Comparison of ENCODE assay signal across 9 cellular contexts in genomic region chr3:10173926-10174435, GRCh38. TPM values are rescaled to one million over a fixed set of nuclear protein-coding genes. Genes with fewer than 3 reads are reported as not detected.
A peak's percentile ranks its signal among the peaks of the same experiment; 100 is the strongest.
DNase-seq lines count a peak whose midpoint lies in the region; ATAC-seq and TF ChIP-seq lines count a peak whose summit lies in the region.
"Had no signal": no experiment of that assay in that cellular context is flagged by ENCODE, and none has a peak within 500 bp of the region (broad histone marks: within the 10 kb centered on the region; RNA-seq: fewer than 3 reads in every experiment).

No MANE protein-coding gene starts in this region.

- H3K14ac ChIP-seq in mesenchymal stem cell (ENCODE audit: low read length in 2 of 2) = no peak overlapping the region

- no peak overlapping the region for H4K91ac ChIP-seq in mesenchymal stem cell (ENCODE audit: low read length)

- DNase-seq in BJ (ENCODE audit: low read depth) = peak; percentile 78
- DNase-seq in HuH-7 (ENCODE audit: low spot score) = peak; percentile 74
- DNase-seq in choroid plexus epithelial cell (ENCODE audit: low read depth) = peak; percentile 98
- peak; percentile 99 for DNase-seq in mesenchymal stem cell
- peak; percentile 92 to 95 for DNase-seq in aorta
- no peak for DNase-seq in activated naive CD4-positive, alpha-beta T cell treated with anti-CD3 and anti-CD28 coated beads for 36 hours

- peak; percentile 93 for ATAC-seq in aorta (ENCODE audit: low FRiP score)
- ATAC-seq in GM19455 (IDR thresholded peaks at IDR 0.05; ENCODE audit: unreplicated experiment) = no peak
- no peak for ATAC-seq in GM21825 (IDR thresholded peaks at IDR 0.05; ENCODE audit: unreplicated experiment)

- H2BK12ac ChIP-seq in mesenchymal stem cell (ENCODE audit: low read length in 2 of 2) = no peak overlapping the region

- peak overlapping the region; percentile 45 for H4K8ac ChIP-seq in mesenchymal stem cell (ENCODE audit: low read length)

- WGBS in mesenchymal stem cell = 16% methylated on average over 6 of the region's 6 CpGs
- WGBS in aorta, 2 donors = 2% methylated on average over 6 of the region's 6 CpGs

- H3K4me1 Mint-ChIP-seq in activated naive CD4-positive, alpha-beta T cell treated with anti-CD3 and anti-CD28 coated beads for 36 hours (ENCODE audit: low read depth) = peaks cover 22% of the 10 kb centered on the region
- H3K4me1 Mint-ChIP-seq: brain had no signal

- H3K18ac ChIP-seq in mesenchymal stem cell (ENCODE audit: low read depth in 1 of 2, low read length in 2 of 2) = peak overlapping the region in 1 of 2 experiments; percentile 1

- H2AFZ ChIP-seq in mesenchymal stem cell (ENCODE audit: low read depth, low read length) = no peak overlapping the region

- peaks cover 2% of the 10 kb centered on the region for H3K9me3 Mint-ChIP-seq in activated naive CD4-positive, alpha-beta T cell treated with anti-CD3 and anti-CD28 coated beads for 36 hours

- H3K27me3 Mint-ChIP-seq in activated naive CD4-positive, alpha-beta T cell treated with anti-CD3 and anti-CD28 coated beads for 36 hours (ENCODE audit: low read depth) = no peaks in the 10 kb centered on the region

- H2BK5ac ChIP-seq in mesenchymal stem cell (ENCODE audit: low read depth, low read length, poor library complexity, severe bottlenecking) = no peak overlapping the region

- peak overlapping the region; percentile 49 for H2BK15ac ChIP-seq in mesenchymal stem cell (ENCODE audit: low read depth, poor library complexity, severe bottlenecking)

- H3K27ac Mint-ChIP-seq in activated naive CD4-positive, alpha-beta T cell treated with anti-CD3 and anti-CD28 coated beads for 36 hours = no peak overlapping the region

- H3K9me3 ChIP-seq in mesenchymal stem cell (ENCODE audit: control insufficient read depth, low read length) = no peaks in the 10 kb centered on the region
- no peaks in the 10 kb centered on the region for H3K9me3 ChIP-seq in aorta (ENCODE audit: control insufficient read depth, low read length)

- H3K4me2 ChIP-seq in mesenchymal stem cell (ENCODE audit: low read length, poor library complexity, severe bottlenecking) = no peak overlapping the region

- peak overlapping the region; percentile 80 for H3K27ac ChIP-seq in mesenchymal stem cell (ENCODE audit: low read length, poor library complexity, severe bottlenecking)
- H3K27ac ChIP-seq in aorta (ENCODE audit: low read depth in 1 of 2, low read length in 2 of 2) = peak overlapping the region; percentile 69 to 97

- intact Hi-C loops in aorta (cut with DNase I) = loop anchor here in 1 of 2 donors (1.0 to 5.0 kb wide), 2 partner anchors 15 to 33 kb away; no protein-coding TSS in a partner anchor
- intact Hi-C loops in activated naive CD4-positive, alpha-beta T cell treated with anti-CD3 and anti-CD28 coated beads for 36 hours (cut with micrococcal nuclease) = no loop called here

- peaks cover 13% of the 10 kb centered on the region for H3K4me1 ChIP-seq in mesenchymal stem cell (ENCODE audit: control insufficient read depth, insufficient read depth, low read depth, low read length)
- peaks cover 0 to 5% of the 10 kb centered on the region in 2 donors for H3K4me1 ChIP-seq in aorta (ENCODE audit: control insufficient read depth in 1 of 2, insufficient read depth in 2 of 2, low read length in 2 of 2)

- POLR2A ChIA-PET in BJ (lab: Charles Lee) = no interaction called here

- no peak overlapping the region for H3K23ac ChIP-seq in mesenchymal stem cell (ENCODE audit: low read length in 2 of 2)

- TF ChIP-seq CTCF in BJ (IDR thresholded peaks at IDR 0.05; ENCODE audit: insufficient read depth, low read depth, low read length) (no peak), choroid plexus epithelial cell (conservative IDR thresholded peaks at IDR 0.05; ENCODE audit: low read depth, low read length) (no peak)

- H3K79me1 ChIP-seq in mesenchymal stem cell (replicated peaks; ENCODE audit: low read length, poor library complexity, severe bottlenecking) = peaks cover 15% of the 10 kb centered on the region

- H3K36me3 Mint-ChIP-seq in activated naive CD4-positive, alpha-beta T cell treated with anti-CD3 and anti-CD28 coated beads for 36 hours (ENCODE audit: low read depth) = peaks cover 3% of the 10 kb centered on the region

- H3K4me3 ChIP-seq in BJ (ENCODE audit: low read depth, low read length) = no peak overlapping the region
- no peak overlapping the region for H3K4me3 ChIP-seq in choroid plexus epithelial cell (ENCODE audit: low read depth, low read length)
- no peak overlapping the region for H3K4me3 ChIP-seq in mesenchymal stem cell (ENCODE audit: insufficient read depth in 1 of 2, low read depth in 1 of 2, low read length in 2 of 2)
- H3K4me3 ChIP-seq in aorta (ENCODE audit: low read length in 2 of 2) = no peak overlapping the region

- H3K36me3 ChIP-seq in BJ (ENCODE audit: control insufficient read depth, insufficient read depth, low read length) (no peaks in the 10 kb centered on the region), mesenchymal stem cell (ENCODE audit: control insufficient read depth in 1 of 2, insufficient read depth in 2 of 2, low read depth in 1 of 2, low read length in 2 of 2) (peaks cover 19 to 41% of the 10 kb centered on the region in 2 experiments), aorta (ENCODE audit: control insufficient read depth in 1 of 2, insufficient read depth in 2 of 2, low read length in 1 of 2) (peaks cover 0 to 2% of the 10 kb centered on the region in 2 donors)

- CTCF ChIA-PET in BJ (lab: Yijun Ruan, JAX) = interaction anchor here (1.0 kb wide), 1 partner anchor 19 kb away, joined by 3 read pairs; no protein-coding TSS in a partner anchor
- CTCF ChIA-PET in activated naive CD4-positive, alpha-beta T cell treated with anti-CD3 and anti-CD28 coated beads for 36 hours (lab: Charles Lee) = interaction anchor here (0.9 kb wide), 1 partner anchor 9 kb away, joined by 4 read pairs; no protein-coding TSS in a partner anchor

- peak overlapping the region in 1 of 2 experiments; percentile 17 for H3K4ac ChIP-seq in mesenchymal stem cell (ENCODE audit: low read depth in 1 of 2, low read length in 2 of 2)

- peak overlapping the region; percentile 64 for H2AK5ac ChIP-seq in mesenchymal stem cell (ENCODE audit: low read length, severe bottlenecking)

- peak overlapping the region; percentile 70 for H3K9ac ChIP-seq in mesenchymal stem cell (ENCODE audit: low read length)

- no peak overlapping the region for H2BK120ac ChIP-seq in mesenchymal stem cell (ENCODE audit: low read depth, low read length)

- no peaks in the 10 kb centered on the region for H3K27me3 ChIP-seq in BJ (ENCODE audit: control insufficient read depth, insufficient read depth, low read length)
- no peaks in the 10 kb centered on the region for H3K27me3 ChIP-seq in mesenchymal stem cell (ENCODE audit: control insufficient read depth in 1 of 2, insufficient read depth in 1 of 2, low read length in 2 of 2)
- no peaks in the 10 kb centered on the region for H3K27me3 ChIP-seq in aorta (ENCODE audit: control insufficient read depth in 1 of 2, insufficient read depth in 2 of 2, low read length in 1 of 2)

- H3K4me3 Mint-ChIP-seq in activated naive CD4-positive, alpha-beta T cell treated with anti-CD3 and anti-CD28 coated beads for 36 hours = no peak overlapping the region
- H3K4me3 Mint-ChIP-seq: brain had no signal

RNA-seq across cellular contexts. Expression of gene IRAK2, which starts 9.3 kb away (rescaled TPM):
- polyA plus RNA-seq in BJ (2011; rRNA removed) (2.0 and 2.5 TPM in 2 replicates), aorta (1 to 10 TPM; 1.7 to 2.5 TPM)
- polyA minus RNA-seq in BJ (2011; rRNA and poly(A)+ RNA removed) = 1.4 and 2.2 TPM in 2 replicates
- 2.6 TPM for polyA plus RNA-seq in mesenchymal stem cell (2013, experiment 1 of 2)
- 2.4 TPM for polyA plus RNA-seq in mesenchymal stem cell (2013, experiment 2 of 2)
- total RNA-seq in aorta = 1 to 10 TPM; 7.1 to 8.3 TPM
- total RNA-seq in activated naive CD4-positive, alpha-beta T cell treated with anti-CD3 and anti-CD28 coated beads for 36 hours = 1 to 10 TPM; 6.4 to 6.9 TPM

RNA-seq across cellular contexts. Expression of gene VHL, which starts 32.4 kb away (rescaled TPM):
- polyA plus RNA-seq in BJ (2011; rRNA removed) (5.3 and 8.8 TPM in 2 replicates), aorta (10 to 100 TPM; 14.1 to 18.8 TPM)
- polyA minus RNA-seq in BJ (2011; rRNA and poly(A)+ RNA removed) = 8.8 and 12.7 TPM in 2 replicates
- polyA plus RNA-seq in mesenchymal stem cell (2013, experiment 1 of 2) = 24.4 TPM
- 25.7 TPM for polyA plus RNA-seq in mesenchymal stem cell (2013, experiment 2 of 2)
- total RNA-seq in aorta = 10 to 100 TPM; 26.8 to 36.8 TPM
- 10 to 100 TPM; 51.5 to 54.0 TPM for total RNA-seq in activated naive CD4-positive, alpha-beta T cell treated with anti-CD3 and anti-CD28 coated beads for 36 hours

RNA-seq across cellular contexts. Expression of gene BRK1, which starts 58.5 kb away (rescaled TPM):
- polyA plus RNA-seq in BJ (2011; rRNA removed) (112 and 184 TPM in 2 replicates), aorta (100 to 1,000 TPM; 287 to 372 TPM)
- 40.5 and 47.6 TPM in 2 replicates for polyA minus RNA-seq in BJ (2011; rRNA and poly(A)+ RNA removed)
- 177 TPM for polyA plus RNA-seq in mesenchymal stem cell (2013, experiment 1 of 2)
- 183 TPM for polyA plus RNA-seq in mesenchymal stem cell (2013, experiment 2 of 2)
- 100 to 1,000 TPM; 103 to 108 TPM for total RNA-seq in aorta
- total RNA-seq in activated naive CD4-positive, alpha-beta T cell treated with anti-CD3 and anti-CD28 coated beads for 36 hours = 10 to 100 TPM; 73.6 to 73.7 TPM
